ENCODE assay signal across 20 cellular contexts in the genomic region with DNA sequence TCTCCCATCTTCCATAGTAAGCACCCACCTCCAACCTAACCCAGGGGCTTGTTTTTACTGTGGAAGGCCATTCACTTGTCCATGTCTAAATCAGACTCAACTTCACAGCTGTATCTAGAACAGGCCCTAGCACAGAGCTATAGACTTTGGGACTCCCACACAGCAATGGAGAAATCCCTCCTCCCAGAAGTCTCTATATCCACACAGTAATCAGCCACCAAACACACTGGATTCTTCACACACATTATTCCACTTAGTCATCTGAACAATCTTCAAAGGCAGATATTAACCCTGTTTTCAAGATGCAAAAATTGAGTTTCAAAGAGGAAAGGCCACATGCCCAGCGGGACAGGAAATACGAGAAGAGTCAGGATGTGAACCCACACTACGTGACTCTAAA.
DNase-seq lines count a peak whose midpoint lies in the region; ATAC-seq, FAIRE-seq and TF ChIP-seq lines count a peak whose summit lies in the region.
"Had no signal": no experiment of that assay in that cellular context is flagged by ENCODE, and none has a peak within 500 bp of the region (broad histone marks: within the 10 kb centered on the region; RNA-seq: fewer than 3 reads in every experiment).

No MANE protein-coding gene starts in this region.

- H3K4me3 Mint-ChIP-seq in neural crest cell, result no peak overlapping the region
- no peak overlapping the region for H3K4me3 Mint-ChIP-seq in stimulated activated memory B cell treated with anti-CD40 and anti-IgM and Interleukin-4, amounts not matched to agents 10 μg/mL and 1 μg/mL and 100 μg/mL, for 72 hours
- H3K4me3 Mint-ChIP-seq: CD4-positive, alpha-beta memory T cell; central memory CD8-positive, alpha-beta T cell; T-helper 17 cell had no signal

- TF ChIP-seq CTCF in OCI-LY1 (IDR thresholded peaks at IDR 0.05; ENCODE audit: low read length) (no peak), neural crest cell (conservative IDR thresholded peaks at IDR 0.05) (no peak)

- no peak overlapping the region for H3K4me3 ChIP-seq in OCI-LY1 (ENCODE audit: low read depth, low read length, poor library complexity, severe bottlenecking)
- H3K4me3 ChIP-seq: gastroesophageal sphincter, Peyer's patch, prostate gland, SJSA1 had no signal

- H3K4me1 Mint-ChIP-seq in neural crest cell, result no peaks in the 10 kb centered on the region
- peaks cover 2% of the 10 kb centered on the region for H3K4me1 Mint-ChIP-seq in stimulated activated memory B cell treated with anti-CD40 and anti-IgM and Interleukin-4, amounts not matched to agents 10 μg/mL and 1 μg/mL and 100 μg/mL, for 72 hours
- H3K4me1 Mint-ChIP-seq: central memory CD8-positive, alpha-beta T cell; T-helper 17 cell had no signal

- H3K4me1 ChIP-seq in OCI-LY1 (ENCODE audit: insufficient read depth, low read length, severe bottlenecking), result peaks cover 27% of the 10 kb centered on the region
- H3K4me1 ChIP-seq: gastroesophageal sphincter, Peyer's patch, prostate gland had no signal

- H2AFZ ChIP-seq in OCI-LY1 (ENCODE audit: low read length), result no peak overlapping the region

- H4K20me1 ChIP-seq in OCI-LY1 (ENCODE audit: insufficient read depth, low read length), result no peaks in the 10 kb centered on the region

- ATAC-seq in GM21381 (IDR thresholded peaks at IDR 0.05; ENCODE audit: unreplicated experiment), result no peak
- no peak for ATAC-seq in HG02970 (IDR thresholded peaks at IDR 0.05; ENCODE audit: low FRiP score, unreplicated experiment)
- no peak for ATAC-seq in stimulated activated memory B cell treated with anti-CD40 and anti-IgM and Interleukin-4, amounts not matched to agents 10 μg/mL and 1 μg/mL and 100 μg/mL, for 72 hours
- ATAC-seq: gastroesophageal sphincter, T-helper 17 cell had no signal

- H3K36me3 Mint-ChIP-seq in neural crest cell (ENCODE audit: low read depth), result peaks cover 20% of the 10 kb centered on the region
- no peaks in the 10 kb centered on the region for H3K36me3 Mint-ChIP-seq in stimulated activated memory B cell treated with anti-CD40 and anti-IgM and Interleukin-4, amounts not matched to agents 10 μg/mL and 1 μg/mL and 100 μg/mL, for 72 hours
- H3K36me3 Mint-ChIP-seq: CD4-positive, alpha-beta memory T cell had no signal

- H3K9me3 Mint-ChIP-seq in neural crest cell, result no peaks in the 10 kb centered on the region
- no peaks in the 10 kb centered on the region for H3K9me3 Mint-ChIP-seq in stimulated activated memory B cell treated with anti-CD40 and anti-IgM and Interleukin-4, amounts not matched to agents 10 μg/mL and 1 μg/mL and 100 μg/mL, for 72 hours
- H3K9me3 Mint-ChIP-seq: CD4-positive, alpha-beta memory T cell; central memory CD8-positive, alpha-beta T cell had no signal

- peak; percentile 68 for FAIRE-seq in GM18507 (lab: Jason Lieb, UNC)
- FAIRE-seq: keratinocyte had no signal

- peaks cover 6% of the 10 kb centered on the region; the same call in 1 of the 2 replicates for H3K79me2 ChIP-seq in OCI-LY1 (ENCODE audit: insufficient read depth, low read length)

- no peaks in the 10 kb centered on the region for H3K9me2 ChIP-seq in OCI-LY1 (ENCODE audit: low read depth, low read length)

- H3K4me2 ChIP-seq in OCI-LY1 (ENCODE audit: low read length), result no peak overlapping the region

- DNase-seq in GM18507 (ENCODE audit: extremely low spot score, insufficient read length, low read depth), result no peak
- peak; percentile 40 for DNase-seq in dermis blood vessel endothelial cell
- DNase-seq in neural crest cell (ENCODE audit: low read depth, low spot score), result no peak
- DNase-seq: activated CD4-positive, alpha-beta T cell treated with anti-CD3 and anti-CD28 coated beads, Interleukin-2, amount 50 U/mL, for 48 hours; activated T-cell treated with anti-CD3 and anti-CD28 coated beads for 4 hours; anterior cingulate cortex; CD4-positive, alpha-beta memory T cell; erythroblast; NCI-H1417; Peyer's patch; T-helper 17 cell had no signal

- no peaks in the 10 kb centered on the region for H3K27me3 ChIP-seq in OCI-LY1 (ENCODE audit: insufficient read depth, low read length)
- H3K27me3 ChIP-seq: Peyer's patch, SJSA1 had no signal

- H3F3A ChIP-seq in OCI-LY1 (ENCODE audit: insufficient read depth, low read length), result no peaks in the 10 kb centered on the region

- peak overlapping the region; percentile 1 for H3K27ac Mint-ChIP-seq in neural crest cell (ENCODE audit: unreplicated experiment)
- H3K27ac Mint-ChIP-seq in stimulated activated memory B cell treated with anti-CD40 and anti-IgM and Interleukin-4, amounts not matched to agents 10 μg/mL and 1 μg/mL and 100 μg/mL, for 72 hours, result no peak overlapping the region
- H3K27ac Mint-ChIP-seq: CD4-positive, alpha-beta memory T cell; T-helper 17 cell had no signal

- no peak overlapping the region for H3K9ac ChIP-seq in OCI-LY1 (ENCODE audit: low read length)

- H3K27ac ChIP-seq in OCI-LY1 (ENCODE audit: low read depth, low read length, poor library complexity, severe bottlenecking), result peak overlapping the region; percentile 8
- H3K27ac ChIP-seq: gastroesophageal sphincter, Peyer's patch, prostate gland, SJSA1 had no signal

- no peaks in the 10 kb centered on the region for H3K9me3 ChIP-seq in OCI-LY1 (ENCODE audit: low read length)
- H3K9me3 ChIP-seq: gastroesophageal sphincter, Peyer's patch, prostate gland, SJSA1 had no signal

- no peaks in the 10 kb centered on the region for H3K27me3 Mint-ChIP-seq in neural crest cell (ENCODE audit: low read depth)
- H3K27me3 Mint-ChIP-seq in stimulated activated memory B cell treated with anti-CD40 and anti-IgM and Interleukin-4, amounts not matched to agents 10 μg/mL and 1 μg/mL and 100 μg/mL, for 72 hours, result no peaks in the 10 kb centered on the region

- H3K36me3 ChIP-seq in OCI-LY1 (ENCODE audit: insufficient read depth, low read length), result peaks cover 40% of the 10 kb centered on the region
- H3K36me3 ChIP-seq: gastroesophageal sphincter, Peyer's patch, prostate gland had no signal
